In genomic region chr19:38634757-38635482, GRCh38 we compare ENCODE assay signal across 8 cellular contexts. TPM values are rescaled to one million over a fixed set of nuclear protein-coding genes. Genes with fewer than 3 reads are reported as not detected.
DNase-seq lines count a peak whose midpoint lies in the region; ATAC-seq lines count a peak whose summit lies in the region.

No MANE protein-coding gene starts in this region.

- ATAC-seq in HG03520 (IDR thresholded peaks at IDR 0.05; ENCODE audit: unreplicated experiment) = no peak

- DNase-seq in NCI-H446 (lab: John Stamatoyannopoulos, UW) = peak; percentile 56 to 65
- no peak for DNase-seq in NCI-H446 treated with DMSO at 0.1 percent for 48 hours (lab: John Stamatoyannopoulos, UW)
- peak; percentile 81 for DNase-seq in NCI-H345 (lab: John Stamatoyannopoulos, UW)
- peak; percentile 60 to 68 for DNase-seq in activated CD4-positive, alpha-beta T cell treated with anti-CD3 and anti-CD28 coated beads, Interleukin-2, amount 50 U/mL, for 4 hours
- DNase-seq in dermis blood vessel endothelial cell = peak; percentile 76
- DNase-seq in lung microvascular endothelial cell (ENCODE audit: low read depth in 2 of 2) = peak; percentile 58 to 73
- peak; percentile 46 to 63 for DNase-seq in stimulated activated CD8-positive, alpha-beta memory T cell treated with anti-CD3 and anti-CD28 coated beads, Interleukin-2, amount 100 ng/mL, for 48 hours (ENCODE audit: low read depth in 2 of 2)

RNA-seq across cellular contexts. Expression of gene ACTN4, which starts 12.5 kb away (rescaled TPM):
- 315 and 728 TPM in 2 replicates for total RNA-seq in dermis blood vessel endothelial cell
- total RNA-seq in lung microvascular endothelial cell = 131 and 136 TPM in 2 replicates

RNA-seq across cellular contexts. Expression of gene EIF3K, which starts 15.9 kb away (rescaled TPM):
- total RNA-seq in dermis blood vessel endothelial cell (350 and 735 TPM in 2 replicates), lung microvascular endothelial cell (260 and 318 TPM in 2 replicates)

RNA-seq across cellular contexts. Expression of gene MAP4K1, which starts 17.2 kb away (rescaled TPM):
- total RNA-seq in dermis blood vessel endothelial cell (0.09 TPM in 1 of 2 replicates, not detected in the other), lung microvascular endothelial cell (not detected in 2 replicates)
